In the genomic region with DNA sequence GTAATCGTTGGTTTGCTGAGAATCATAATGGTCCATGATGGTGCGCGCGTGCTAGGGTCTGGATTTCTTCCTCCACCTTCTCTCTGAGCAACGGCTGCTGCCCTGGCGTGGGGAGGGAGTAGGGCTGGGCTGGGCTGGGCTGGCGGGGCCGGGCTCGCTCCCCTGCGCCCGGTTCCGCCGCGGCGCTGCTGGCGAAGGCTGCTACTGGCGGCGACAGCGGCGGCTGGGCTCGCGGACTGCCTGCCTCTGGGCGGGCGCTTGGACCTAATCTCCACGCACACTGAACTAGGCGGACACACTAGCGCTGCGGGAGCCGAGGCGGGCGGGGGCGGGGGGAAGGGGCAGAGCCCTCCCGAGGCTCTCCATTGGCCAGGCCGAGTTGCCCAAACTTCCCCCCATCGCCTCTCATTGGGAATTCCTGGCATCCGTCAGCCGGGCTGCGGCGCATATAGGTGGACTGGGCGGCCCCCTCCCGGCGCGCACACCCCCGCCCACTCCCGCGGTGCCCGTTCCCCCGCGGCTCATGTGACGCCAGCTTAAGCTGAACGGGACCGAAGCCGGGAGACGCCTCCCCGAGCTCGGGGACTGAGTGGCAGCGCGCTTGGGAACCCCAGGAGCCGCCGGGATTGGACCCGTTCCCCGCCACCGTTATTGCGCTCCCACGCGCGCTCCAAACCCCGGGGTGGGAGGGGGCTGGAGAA, we compare ENCODE assay signal across 8 cellular contexts.
A peak's percentile ranks its signal among the peaks of the same experiment; 100 is the strongest.
DNase-seq lines count a peak whose midpoint lies in the region; ATAC-seq, FAIRE-seq and TF ChIP-seq lines count a peak whose summit lies in the region.

A gene (minus strand): TSS at position 282 of the 701 bp plus-strand sequence. CDS start 246 bp downstream, at position 36.

- no peaks in the 10 kb centered on the region for H4K20me1 ChIP-seq in DOHH2 (ENCODE audit: control insufficient read depth, insufficient read depth, low read depth, low read length)

- no peak for ATAC-seq in GM18858 (IDR thresholded peaks at IDR 0.05; ENCODE audit: unreplicated experiment)

- peak within 1 kb of the TSS; percentile 51 for H3K4me3 ChIP-seq in DOHH2 (ENCODE audit: low read length)
- H3K4me3 ChIP-seq in NT2/D1 (ENCODE audit: insufficient read length, low read depth), result peak within 1 kb of the TSS; percentile 89
- H3K4me3 ChIP-seq in endocrine pancreas (ENCODE audit: control insufficient read depth, insufficient read depth, low read length), result peak within 1 kb of the TSS; percentile 24

- no peak for TF ChIP-seq CTCF in DOHH2 (IDR thresholded peaks at IDR 0.05; ENCODE audit: low read depth, low read length, poor library complexity, severe bottlenecking)

- FAIRE-seq in HTR-8/SVneo (lab: Jason Lieb, UNC), result peak; percentile 98

- peaks cover 12% of the 10 kb centered on the region for H3K4me1 ChIP-seq in DOHH2 (ENCODE audit: control insufficient read depth, low read length)
- H3K4me1 ChIP-seq in NT2/D1 (ENCODE audit: insufficient read depth, insufficient read length), result peaks cover 15% of the 10 kb centered on the region
- no peaks in the 10 kb centered on the region for H3K4me1 ChIP-seq in endocrine pancreas (ENCODE audit: control insufficient read depth, insufficient read depth, low read length)

- H3K9me3 ChIP-seq in DOHH2 (ENCODE audit: control insufficient read depth, insufficient read depth, low read length) (no peaks in the 10 kb centered on the region), NT2/D1 (ENCODE audit: insufficient read depth, low read length) (no peaks in the 10 kb centered on the region), endocrine pancreas (ENCODE audit: control insufficient read depth, low read length) (no peaks in the 10 kb centered on the region)

- no peaks in the 10 kb centered on the region for H3K9me2 ChIP-seq in DOHH2 (replicated peaks; ENCODE audit: control insufficient read depth, low read length)

- DNase-seq in HTR-8/SVneo (ENCODE audit: insufficient read length, low spot score) (peak; percentile 100), NT2/D1 (ENCODE audit: low read depth, low spot score) (peak; percentile 71), medulla oblongata (ENCODE audit: extremely low spot score) (peak; percentile 86)
- peak; percentile 66 for DNase-seq in activated CD8-positive, alpha-beta memory T cell treated with anti-CD3 and anti-CD28 coated beads, Interleukin-2, amount 50 U/mL, for 4 hours
- DNase-seq in stimulated activated CD4-positive, alpha-beta T cell treated with anti-CD3 and anti-CD28 coated beads, TNF-alpha, amount 100 ng/mL, for 4 hours (ENCODE audit: low read depth in 3 of 3), result peak; percentile 37 to 50 (median 48)

- no peaks in the 10 kb centered on the region for H3K36me3 ChIP-seq in DOHH2 (ENCODE audit: control insufficient read depth, low read length)
- H3K36me3 ChIP-seq in NT2/D1 (ENCODE audit: insufficient read depth, insufficient read length, low read length), result peaks cover 36% of the 10 kb centered on the region
- H3K36me3 ChIP-seq in endocrine pancreas (ENCODE audit: control insufficient read depth, insufficient read depth, low read length), result no peaks in the 10 kb centered on the region

- H3K27me3 ChIP-seq in DOHH2 (ENCODE audit: control insufficient read depth, low read length) (peaks cover 60% of the 10 kb centered on the region), NT2/D1 (ENCODE audit: insufficient read depth, insufficient read length) (no peaks in the 10 kb centered on the region), endocrine pancreas (ENCODE audit: control insufficient read depth, insufficient read depth, low read length) (no peaks in the 10 kb centered on the region)

- H3K4me2 ChIP-seq in DOHH2 (ENCODE audit: low read length), result peak within 1 kb of the TSS; percentile 66

- peak within 1 kb of the TSS; percentile 95 for H3K9ac ChIP-seq in NT2/D1 (ENCODE audit: insufficient read length, low read depth)
- H3K9ac ChIP-seq in endocrine pancreas (ENCODE audit: control insufficient read depth, insufficient read depth, low read length), result peak within 1 kb of the TSS; percentile 85

- H3F3A ChIP-seq in DOHH2 (ENCODE audit: control insufficient read depth, insufficient read depth), result no peaks in the 10 kb centered on the region

- no peaks in the 10 kb centered on the region for H3K79me2 ChIP-seq in DOHH2 (ENCODE audit: control insufficient read depth, low read length)

- H3K27ac ChIP-seq in DOHH2 (ENCODE audit: low read depth, low read length), result no peak within 1 kb of the TSS

Comparison
In these comparisons a context has a peak if more than half of its experiments do, and no peak if none do; other contexts are left out.
1. H3K4me3 ChIP-seq: peak in every context shown above with its lines; median percentile 89 in NT2/D1; 51 in DOHH2; 24 in endocrine pancreas.
2. DNase-seq: peak in every context shown above with its lines; median percentile 100 in HTR-8/SVneo; 86 in medulla oblongata; 71 in NT2/D1; 66 in activated CD8-positive, alpha-beta memory T cell treated with anti-CD3 and anti-CD28 coated beads, Interleukin-2, amount 50 U/mL, for 4 hours; 48 in stimulated activated CD4-positive, alpha-beta T cell treated with anti-CD3 and anti-CD28 coated beads, TNF-alpha, amount 100 ng/mL, for 4 hours.